In the genomic region with DNA sequence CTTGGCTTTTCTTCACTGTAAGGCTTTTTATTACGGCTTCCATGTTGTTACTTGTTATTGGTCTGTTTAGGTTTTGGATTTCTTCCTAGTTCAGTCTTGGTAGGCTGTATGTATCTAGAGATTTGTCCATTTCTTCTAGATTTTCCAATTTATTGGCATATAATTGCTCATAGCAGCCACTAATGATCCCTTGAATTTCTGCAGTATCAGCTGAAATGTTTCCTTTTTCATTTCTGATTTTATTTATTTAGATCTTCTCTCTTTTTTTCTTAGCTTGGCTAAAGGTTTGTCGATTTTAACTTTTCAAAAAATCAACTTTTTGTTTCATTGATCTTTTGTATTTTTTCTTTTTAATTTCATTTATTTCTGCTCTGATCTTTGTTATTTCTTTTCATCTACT, we compare ENCODE assay signal across 22 cellular contexts. TPM values are rescaled to one million over a fixed set of nuclear protein-coding genes. Genes with fewer than 3 reads are reported as not detected.
A peak's percentile ranks its signal among the peaks of the same experiment; 100 is the strongest.
DNase-seq lines count a peak whose midpoint lies in the region; ATAC-seq, FAIRE-seq and TF ChIP-seq lines count a peak whose summit lies in the region.
"Had no signal": no experiment of that assay in that cellular context is flagged by ENCODE, and none has a peak within 500 bp of the region (broad histone marks: within the 10 kb centered on the region; RNA-seq: fewer than 3 reads in every experiment).

No MANE protein-coding gene starts in this region.

- H3K36me3 ChIP-seq in mucosa of descending colon (ENCODE audit: low read depth), result no peaks in the 10 kb centered on the region

- DNase-seq in activated naive CD4-positive, alpha-beta T cell treated with anti-CD3 and anti-CD28 coated beads, Interleukin-2, amount 10 ng/mL, durations not matched to agents 7 days and 5 days, result no peak
- DNase-seq in RCC 7860 (ENCODE audit: low spot score), result no peak
- DNase-seq in naive thymus-derived CD8-positive, alpha-beta T cell, result no peak
- no peak for DNase-seq in mucosa of descending colon
- no peak for DNase-seq in stimulated activated CD4-positive, alpha-beta T cell treated with anti-CD3 and anti-CD28 coated beads, Interleukin-15, amount 100 ng/mL, for 24 hours
- DNase-seq: 8988T; ACHN; CD4-positive, CD25-positive, alpha-beta regulatory T cell; COR-L47; DMS153; DND-41; H7; IMR-90 had no signal

- H3K4me1 ChIP-seq in mucosa of descending colon (ENCODE audit: low read depth), result no peaks in the 10 kb centered on the region
- H3K4me1 ChIP-seq: BLaER1 treated with 17β-estradiol and CSF1 and Interleukin-3, amounts not matched to agents 10 nM and 100 nM had no signal

- no peaks in the 10 kb centered on the region for H3K9me3 Mint-ChIP-seq in activated naive CD4-positive, alpha-beta T cell treated with anti-CD3 and anti-CD28 coated beads, Interleukin-2, amount 50 U/mL, for 24 hours
- no peaks in the 10 kb centered on the region for H3K9me3 Mint-ChIP-seq in activated naive CD4-positive, alpha-beta T cell treated with anti-CD3 and anti-CD28 coated beads, Interleukin-2, amount 10 ng/mL, durations not matched to agents 7 days and 5 days
- H3K9me3 Mint-ChIP-seq in naive thymus-derived CD8-positive, alpha-beta T cell, result peaks cover 0 to 8% (median 0%) of the 10 kb centered on the region in 9 donors

- POLR2A ChIA-PET in naive thymus-derived CD8-positive, alpha-beta T cell (lab: Charles Lee), result interaction anchor here (0.6 kb wide), 1 partner anchor 1212 kb away, joined by 4 read pairs; no protein-coding TSS in a partner anchor

- TF ChIP-seq CTCF in mucosa of descending colon (IDR thresholded peaks at IDR 0.05), result no peak

- CTCF ChIA-PET in activated naive CD4-positive, alpha-beta T cell treated with anti-CD3 and anti-CD28 coated beads, Interleukin-2, amount 10 ng/mL, durations not matched to agents 7 days and 5 days (lab: Charles Lee), result no interaction called here

- no peaks in the 10 kb centered on the region for H3K9me3 ChIP-seq in mucosa of descending colon

- peak overlapping the region; percentile 42 for H3K27ac Mint-ChIP-seq in activated naive CD4-positive, alpha-beta T cell treated with anti-CD3 and anti-CD28 coated beads, Interleukin-2, amount 50 U/mL, for 24 hours
- H3K27ac Mint-ChIP-seq in activated naive CD4-positive, alpha-beta T cell treated with anti-CD3 and anti-CD28 coated beads, Interleukin-2, amount 10 ng/mL, durations not matched to agents 7 days and 5 days, result no peak overlapping the region
- peak overlapping the region in 9 of 10 donors; percentile 37 to 86 (median 67) for H3K27ac Mint-ChIP-seq in naive thymus-derived CD8-positive, alpha-beta T cell
- H3K27ac Mint-ChIP-seq: GM23338 had no signal

- no peaks in the 10 kb centered on the region for H3K27me3 Mint-ChIP-seq in activated naive CD4-positive, alpha-beta T cell treated with anti-CD3 and anti-CD28 coated beads, Interleukin-2, amount 50 U/mL, for 24 hours
- H3K27me3 Mint-ChIP-seq in activated naive CD4-positive, alpha-beta T cell treated with anti-CD3 and anti-CD28 coated beads, Interleukin-2, amount 10 ng/mL, durations not matched to agents 7 days and 5 days, result no peaks in the 10 kb centered on the region
- no peaks in the 10 kb centered on the region for H3K27me3 Mint-ChIP-seq in naive thymus-derived CD8-positive, alpha-beta T cell
- H3K27me3 Mint-ChIP-seq: CD4-positive, CD25-positive, alpha-beta regulatory T cell had no signal

- FAIRE-seq in RCC 7860 (lab: Jason Lieb, UNC) (peak; percentile 37), endometrium (lab: Jason Lieb, UNC) (peak; percentile 4)
- FAIRE-seq: D721Med, GM12878, GM18507 had no signal

- intact Hi-C loops in mucosa of descending colon (cut with DNase I, micrococcal nuclease), result no loop called here

- H3K36me3 Mint-ChIP-seq in activated naive CD4-positive, alpha-beta T cell treated with anti-CD3 and anti-CD28 coated beads, Interleukin-2, amount 50 U/mL, for 24 hours, result peaks cover 37% of the 10 kb centered on the region
- peaks cover 59% of the 10 kb centered on the region for H3K36me3 Mint-ChIP-seq in activated naive CD4-positive, alpha-beta T cell treated with anti-CD3 and anti-CD28 coated beads, Interleukin-2, amount 10 ng/mL, durations not matched to agents 7 days and 5 days
- H3K36me3 Mint-ChIP-seq in naive thymus-derived CD8-positive, alpha-beta T cell, result peaks cover 4 to 51% (median 31%) of the 10 kb centered on the region in 3 donors

- ATAC-seq in naive thymus-derived CD8-positive, alpha-beta T cell, result no peak
- ATAC-seq in mucosa of descending colon (no peak), GM21515 (IDR thresholded peaks at IDR 0.05; ENCODE audit: unreplicated experiment) (no peak)
- ATAC-seq: GM12878, GM23338 had no signal

- no peak overlapping the region for H3K4me3 ChIP-seq in mucosa of descending colon
- H3K4me3 ChIP-seq: BLaER1 treated with 17β-estradiol and CSF1 and Interleukin-3, amounts not matched to agents 10 nM and 100 nM; GM12878; GM23338 had no signal

- H3K4me3 Mint-ChIP-seq in activated naive CD4-positive, alpha-beta T cell treated with anti-CD3 and anti-CD28 coated beads, Interleukin-2, amount 50 U/mL, for 24 hours, result no peak overlapping the region
- no peak overlapping the region for H3K4me3 Mint-ChIP-seq in activated naive CD4-positive, alpha-beta T cell treated with anti-CD3 and anti-CD28 coated beads, Interleukin-2, amount 10 ng/mL, durations not matched to agents 7 days and 5 days
- H3K4me3 Mint-ChIP-seq in naive thymus-derived CD8-positive, alpha-beta T cell, result no peak overlapping the region
- H3K4me3 Mint-ChIP-seq: CD4-positive, CD25-positive, alpha-beta regulatory T cell; GM23338 had no signal

- H3K4me1 Mint-ChIP-seq in activated naive CD4-positive, alpha-beta T cell treated with anti-CD3 and anti-CD28 coated beads, Interleukin-2, amount 50 U/mL, for 24 hours, result peaks cover 73% of the 10 kb centered on the region
- H3K4me1 Mint-ChIP-seq in activated naive CD4-positive, alpha-beta T cell treated with anti-CD3 and anti-CD28 coated beads, Interleukin-2, amount 10 ng/mL, durations not matched to agents 7 days and 5 days, result peaks cover 12% of the 10 kb centered on the region
- H3K4me1 Mint-ChIP-seq in naive thymus-derived CD8-positive, alpha-beta T cell, result peaks cover 37 to 67% (median 58%) of the 10 kb centered on the region in 4 donors
- H3K4me1 Mint-ChIP-seq: GM23338 had no signal

RNA-seq across cellular contexts. Expression of gene NLRP1, which starts 18.5 kb away (rescaled TPM):
- total RNA-seq in naive thymus-derived CD8-positive, alpha-beta T cell, result 100 to 1,000 TPM; 354 to 370 TPM
- polyA plus RNA-seq in naive thymus-derived CD8-positive, alpha-beta T cell, result 10 to 100 TPM; 18.4 to 47.9 (median 33.2) TPM
- 10 to 100 TPM in 1 of 3 donors, 1 to 10 TPM in 2; 4.6 to 13.9 (median 8.0) TPM for total RNA-seq in mucosa of descending colon
- total RNA-seq: HT-29 had no signal

Comparison
In these comparisons a context has a peak if more than half of its experiments do, and no peak if none do; other contexts are left out.
1. RNA of gene NLRP1, which starts 18.5 kb away (total RNA-seq): 354 to 370 TPM in naive thymus-derived CD8-positive, alpha-beta T cell; 4.6 to 13.9 TPM in mucosa of descending colon; every median in the first group is over 10 times any median in the second.